ENCODE assay signal across 16 cellular contexts in genomic region chr6:129177801-129178200, GRCh38.
DNase-seq lines count a peak whose midpoint lies in the region; ATAC-seq and TF ChIP-seq lines count a peak whose summit lies in the region.
"Had no signal": no experiment of that assay in that cellular context is flagged by ENCODE, and none has a peak within 500 bp of the region (broad histone marks: within the 10 kb centered on the region; RNA-seq: fewer than 3 reads in every experiment).

No MANE protein-coding gene starts in this region.

- no peak for TF ChIP-seq POLR2A in erythroblast (IDR thresholded peaks at IDR 0.05; ENCODE audit: low read length)

- H3K4me1 ChIP-seq in right cardiac atrium (ENCODE audit: control insufficient read depth, insufficient read depth, low read length), result peaks cover 5% of the 10 kb centered on the region
- H3K4me1 ChIP-seq: BE2C, HAP-1 had no signal

- ATAC-seq in left ventricle myocardium superior (peak; percentile 47), right cardiac atrium (no peak), sciatic nerve (peak; percentile 28)

- whole genome bisulfite sequencing in right cardiac atrium, result 44% methylated on average over 4 of the region's 4 CpGs

- H3K9me3 ChIP-seq in right cardiac atrium (ENCODE audit: control insufficient read depth, low read length), result no peaks in the 10 kb centered on the region
- H3K9me3 ChIP-seq: BE2C, HAP-1 had no signal

- no peak overlapping the region for H3K4me3 ChIP-seq in right cardiac atrium (ENCODE audit: low read length)
- H3K4me3 ChIP-seq: GM23248, HAP-1 had no signal

- DNase-seq in left ventricle myocardium superior, result no peak
- DNase-seq in right cardiac atrium, result no peak
- DNase-seq in dermis blood vessel endothelial cell, result peak; percentile 23
- no peak for DNase-seq in sciatic nerve (ENCODE audit: low spot score)
- DNase-seq in HCEC 1CT, result no peak
- DNase-seq in erythroblast (lab: John Stamatoyannopoulos, UW), result no peak
- DNase-seq: ACHN; BE2C; C1 segment of cervical spinal cord; CD4-positive, CD25-positive, alpha-beta regulatory T cell; CD8-positive, alpha-beta memory T cell; COR-L47; GM23248; HFFc6; IMR-90 had no signal

- H3K27me3 ChIP-seq in right cardiac atrium (ENCODE audit: control insufficient read depth, insufficient read depth), result no peaks in the 10 kb centered on the region
- H3K27me3 ChIP-seq: BE2C had no signal

- no peak overlapping the region for H3K27ac ChIP-seq in right cardiac atrium (ENCODE audit: low read length)
- H3K27ac ChIP-seq: GM23248 had no signal

- intact Hi-C loops in left ventricle myocardium superior (cut with micrococcal nuclease) (no loop called here), right cardiac atrium (cut with DNase I) (no loop called here), sciatic nerve (cut with DNase I) (no loop called here)

Comparison
In these comparisons a context has a peak if more than half of its experiments do, and no peak if none do; other contexts are left out.
1. ATAC-seq: peak in left ventricle myocardium superior (single experiment) and sciatic nerve (single experiment); none in right cardiac atrium (0 of 2).